Comparison of ENCODE assay signal across 24 cellular contexts in the genomic region with DNA sequence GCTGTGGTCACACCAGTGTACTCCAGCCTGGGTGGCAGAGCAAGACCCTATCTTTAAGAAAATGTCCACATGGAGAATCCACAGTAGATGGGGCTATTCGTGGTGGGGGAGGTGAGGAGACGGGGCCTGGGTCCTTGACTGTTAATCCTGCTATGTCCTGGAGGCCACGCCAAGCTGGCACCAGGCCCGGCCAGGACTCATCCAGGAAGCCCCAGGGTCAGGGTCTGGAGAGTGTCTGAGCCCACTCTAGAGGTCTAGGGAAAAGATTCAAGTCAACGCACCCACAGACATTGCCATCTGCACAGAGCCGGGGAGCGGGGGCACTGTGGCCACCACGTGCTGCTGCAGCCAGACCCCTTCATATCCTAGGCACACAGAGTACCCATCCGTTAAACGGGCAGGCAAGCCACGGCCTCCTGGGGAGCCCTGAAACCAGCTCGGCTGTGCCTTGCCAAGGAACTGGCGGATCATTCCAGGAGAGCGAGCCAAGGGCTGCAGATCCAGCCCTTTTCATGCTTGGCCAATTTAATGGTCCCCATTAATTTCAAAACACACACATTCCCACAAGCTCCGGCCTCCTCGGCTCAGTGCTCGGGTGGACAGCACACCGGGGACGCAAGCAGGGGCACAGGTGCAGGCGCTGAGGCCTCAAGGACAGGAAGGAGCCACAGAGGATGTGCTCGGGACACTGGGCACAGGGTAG. TPM values are rescaled to one million over a fixed set of nuclear protein-coding genes. Genes with fewer than 3 reads are reported as not detected.
DNase-seq lines count a peak whose midpoint lies in the region; ATAC-seq and TF ChIP-seq lines count a peak whose summit lies in the region.
"Had no signal": no experiment of that assay in that cellular context is flagged by ENCODE, and none has a peak within 500 bp of the region (broad histone marks: within the 10 kb centered on the region; RNA-seq: fewer than 3 reads in every experiment).

No MANE protein-coding gene starts in this region.

- intact Hi-C loops in Right ventricle myocardium superior (cut with DNase I) (no loop called here), left cardiac atrium (cut with DNase I) (no loop called here), aorta (cut with DNase I) (no loop called here)

- no peak for TF ChIP-seq CTCF in nephron (IDR thresholded peaks at IDR 0.05; ENCODE audit: unreplicated experiment in 3 of 3)
- TF ChIP-seq CTCF in suprapubic skin (IDR thresholded peaks at IDR 0.05), result no peak

- 61 to 68% methylated on average over 21 of the region's 21 CpGs for whole genome bisulfite sequencing in aorta, 2 donors
- WGBS in suprapubic skin, result 75% methylated on average over 14 of the region's 21 CpGs

- peak overlapping the region in 2 of 3 experiments; percentile 26 to 69 for H3K27ac Mint-ChIP-seq in nephron
- H3K27ac Mint-ChIP-seq: activated T-helper 1 cell treated with anti-CD3 and anti-CD28 coated beads, Interleukin-12 subunit alpha, Interleukin-12 subunit beta, Interleukin-2, Interleukin-4 antibody, amounts not matched to agents 30 ng/mL and 10 ng/mL and 1 ng/mL, durations not matched to agents 14 hours and 24 hours and 36 hours; natural killer cell; T-helper 2 cell treated with Interferon-gamma antibody and Interleukin-4, amounts not matched to agents 5 μg/mL and 100 μg/mL, for 36 hours had no signal

- peaks cover 35% of the 10 kb centered on the region for H3K27me3 Mint-ChIP-seq in nephron (ENCODE audit: low read depth)
- H3K27me3 Mint-ChIP-seq: central memory CD8-positive, alpha-beta T cell had no signal

- DNase-seq in Right ventricle myocardium superior (no peak), left cardiac atrium (no peak), cerebellum (ENCODE audit: low spot score) (peak; percentile 86), aorta (no peak), HuH-7.5 (ENCODE audit: low spot score) (no peak), AML-193 (lab: John Stamatoyannopoulos, UW) (no peak), suprapubic skin (ENCODE audit: low spot score in 2 of 2) (no peak)
- DNase-seq: activated naive CD4-positive, alpha-beta T cell treated with anti-CD3 and anti-CD28 coated beads, Interleukin-2, amount 50 U/mL, for 16 hours; COR-L47; GOT3; heart right ventricle; Kasumi-1; left lung; midbrain; natural killer cell; NCI-H187; NCI-H526 treated with DMSO at 0.1 percent for 48 hours; WERI-Rb-1 had no signal

- H3K27me3 ChIP-seq in aorta (ENCODE audit: control insufficient read depth in 1 of 2, insufficient read depth in 2 of 2, low read length in 1 of 2) (no peaks in the 10 kb centered on the region), suprapubic skin (no peaks in the 10 kb centered on the region)
- H3K27me3 ChIP-seq: BLaER1 treated with 17β-estradiol and CSF1 and Interleukin-3, amounts not matched to agents 10 nM and 100 nM; heart right ventricle; left lung had no signal

- H3K36me3 ChIP-seq in aorta (ENCODE audit: control insufficient read depth in 1 of 2, insufficient read depth in 2 of 2, low read length in 1 of 2) (no peaks in the 10 kb centered on the region), suprapubic skin (no peaks in the 10 kb centered on the region)
- H3K36me3 ChIP-seq: heart right ventricle, left lung, WERI-Rb-1 had no signal

- ATAC-seq in Right ventricle myocardium superior (ENCODE audit: poor library complexity) (peak; percentile 4), left cardiac atrium (no peak), aorta (ENCODE audit: low FRiP score) (peak; percentile 6)
- ATAC-seq: left lung, natural killer cell had no signal

- no peak for TF ChIP-seq POLR2A in suprapubic skin (IDR thresholded peaks at IDR 0.05)

- H3K4me3 ChIP-seq in aorta (ENCODE audit: low read length in 2 of 2), result no peak overlapping the region
- no peak overlapping the region for H3K4me3 ChIP-seq in suprapubic skin
- H3K4me3 ChIP-seq: BLaER1 treated with 17β-estradiol and CSF1 and Interleukin-3, amounts not matched to agents 10 nM and 100 nM; heart right ventricle; left lung had no signal

- no peak overlapping the region for H3K4me3 Mint-ChIP-seq in nephron
- H3K4me3 Mint-ChIP-seq: activated T-helper 1 cell treated with anti-CD3 and anti-CD28 coated beads, Interleukin-12 subunit alpha, Interleukin-12 subunit beta, Interleukin-2, Interleukin-4 antibody, amounts not matched to agents 30 ng/mL and 10 ng/mL and 1 ng/mL, durations not matched to agents 14 hours and 24 hours and 36 hours; central memory CD8-positive, alpha-beta T cell; natural killer cell; T-helper 2 cell treated with Interferon-gamma antibody and Interleukin-4, amounts not matched to agents 5 μg/mL and 100 μg/mL, for 36 hours had no signal

- no peaks in the 10 kb centered on the region for H3K4me1 ChIP-seq in aorta (ENCODE audit: control insufficient read depth in 1 of 2, insufficient read depth in 2 of 2, low read length in 2 of 2)
- H3K4me1 ChIP-seq in suprapubic skin, result no peaks in the 10 kb centered on the region
- H3K4me1 ChIP-seq: left lung, parathyroid adenoma had no signal

- H3K9me3 ChIP-seq in aorta (ENCODE audit: control insufficient read depth, low read length) (no peaks in the 10 kb centered on the region), suprapubic skin (no peaks in the 10 kb centered on the region)
- H3K9me3 ChIP-seq: BLaER1 treated with 17β-estradiol and CSF1 and Interleukin-3, amounts not matched to agents 10 nM and 100 nM; heart right ventricle; left lung had no signal

- no peak for TF ChIP-seq EP300 in suprapubic skin (IDR thresholded peaks at IDR 0.05)

- H3K27ac ChIP-seq in aorta (ENCODE audit: low read depth in 1 of 2, low read length in 2 of 2) (no peak overlapping the region), suprapubic skin (no peak overlapping the region)
- H3K27ac ChIP-seq: BLaER1 treated with 17β-estradiol and CSF1 and Interleukin-3, amounts not matched to agents 10 nM and 100 nM; heart right ventricle; left lung; parathyroid adenoma; WERI-Rb-1 had no signal

- H3K36me3 Mint-ChIP-seq in nephron (ENCODE audit: low read depth), result no peaks in the 10 kb centered on the region
- H3K36me3 Mint-ChIP-seq: natural killer cell had no signal

- no peaks in the 10 kb centered on the region for H3K9me3 Mint-ChIP-seq in nephron
- H3K9me3 Mint-ChIP-seq: activated T-helper 1 cell treated with anti-CD3 and anti-CD28 coated beads, Interleukin-12 subunit alpha, Interleukin-12 subunit beta, Interleukin-2, Interleukin-4 antibody, amounts not matched to agents 30 ng/mL and 10 ng/mL and 1 ng/mL, durations not matched to agents 14 hours and 24 hours and 36 hours; central memory CD8-positive, alpha-beta T cell; natural killer cell; T-helper 2 cell treated with Interferon-gamma antibody and Interleukin-4, amounts not matched to agents 5 μg/mL and 100 μg/mL, for 36 hours had no signal

- peaks cover 12% of the 10 kb centered on the region for H3K4me1 Mint-ChIP-seq in nephron
- H3K4me1 Mint-ChIP-seq: central memory CD8-positive, alpha-beta T cell; natural killer cell had no signal

RNA-seq across cellular contexts. Expression of a gene that starts 24.7 kb away (rescaled TPM):
- total RNA-seq in Right ventricle myocardium superior (124 TPM), left cardiac atrium (10 to 100 TPM; 37.9 to 48.0 TPM), cerebellum (6.9 TPM), aorta (10 to 100 TPM; 12.7 to 19.0 TPM), suprapubic skin (10 to 100 TPM; 29.2 to 64.6 (median 46.2) TPM)
- polyA plus RNA-seq in aorta, result 100 to 1,000 TPM; 111 to 125 TPM

RNA-seq across cellular contexts. Expression of a gene that starts 44.7 kb away (rescaled TPM):
- total RNA-seq in Right ventricle myocardium superior (116 TPM), left cardiac atrium (100 to 1,000 TPM; 102 to 125 TPM), cerebellum (72.8 TPM), aorta (100 to 1,000 TPM in 1 of 2 donors, 10 to 100 TPM in 1; 67.9 to 111 TPM), suprapubic skin (10 to 100 TPM; 47.1 to 93.9 (median 87.4) TPM)
- polyA plus RNA-seq in aorta, result 10 to 100 TPM; 31.0 to 40.4 TPM

Comparison
In these comparisons a context has a peak if more than half of its experiments do, and no peak if none do; other contexts are left out.
1. ATAC-seq: peak in Right ventricle myocardium superior (single experiment) and aorta (single experiment); none in left cardiac atrium (0 of 2).